In the genomic region with DNA sequence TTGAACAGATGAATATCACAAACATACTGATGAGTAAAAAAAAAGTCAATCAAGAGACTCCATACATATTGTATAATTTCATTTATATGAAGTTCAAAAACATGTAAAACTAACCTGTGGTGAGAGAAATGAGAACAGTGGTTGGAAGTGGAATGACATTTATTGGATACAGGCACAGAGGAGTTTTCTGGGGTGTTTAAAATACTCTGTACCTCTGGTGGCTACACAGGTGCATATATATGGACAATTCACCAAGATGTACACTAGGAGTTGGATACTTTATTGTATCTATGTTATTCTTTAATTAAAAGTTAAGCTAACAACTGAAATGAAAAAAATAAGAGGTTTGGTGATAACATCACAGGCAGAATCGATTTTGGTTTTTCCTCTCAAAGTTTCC, we compare ENCODE assay signal across 1 cellular context.
TF ChIP-seq lines count a peak whose summit lies in the region.

No MANE protein-coding gene starts in this region.

TF ChIP-seq in SK-N-SH, 30 proteins besides CTCF, POLR2A, EP300 and RAD21 (continued from another document):
- TF ChIP-seq, protein P1, sequence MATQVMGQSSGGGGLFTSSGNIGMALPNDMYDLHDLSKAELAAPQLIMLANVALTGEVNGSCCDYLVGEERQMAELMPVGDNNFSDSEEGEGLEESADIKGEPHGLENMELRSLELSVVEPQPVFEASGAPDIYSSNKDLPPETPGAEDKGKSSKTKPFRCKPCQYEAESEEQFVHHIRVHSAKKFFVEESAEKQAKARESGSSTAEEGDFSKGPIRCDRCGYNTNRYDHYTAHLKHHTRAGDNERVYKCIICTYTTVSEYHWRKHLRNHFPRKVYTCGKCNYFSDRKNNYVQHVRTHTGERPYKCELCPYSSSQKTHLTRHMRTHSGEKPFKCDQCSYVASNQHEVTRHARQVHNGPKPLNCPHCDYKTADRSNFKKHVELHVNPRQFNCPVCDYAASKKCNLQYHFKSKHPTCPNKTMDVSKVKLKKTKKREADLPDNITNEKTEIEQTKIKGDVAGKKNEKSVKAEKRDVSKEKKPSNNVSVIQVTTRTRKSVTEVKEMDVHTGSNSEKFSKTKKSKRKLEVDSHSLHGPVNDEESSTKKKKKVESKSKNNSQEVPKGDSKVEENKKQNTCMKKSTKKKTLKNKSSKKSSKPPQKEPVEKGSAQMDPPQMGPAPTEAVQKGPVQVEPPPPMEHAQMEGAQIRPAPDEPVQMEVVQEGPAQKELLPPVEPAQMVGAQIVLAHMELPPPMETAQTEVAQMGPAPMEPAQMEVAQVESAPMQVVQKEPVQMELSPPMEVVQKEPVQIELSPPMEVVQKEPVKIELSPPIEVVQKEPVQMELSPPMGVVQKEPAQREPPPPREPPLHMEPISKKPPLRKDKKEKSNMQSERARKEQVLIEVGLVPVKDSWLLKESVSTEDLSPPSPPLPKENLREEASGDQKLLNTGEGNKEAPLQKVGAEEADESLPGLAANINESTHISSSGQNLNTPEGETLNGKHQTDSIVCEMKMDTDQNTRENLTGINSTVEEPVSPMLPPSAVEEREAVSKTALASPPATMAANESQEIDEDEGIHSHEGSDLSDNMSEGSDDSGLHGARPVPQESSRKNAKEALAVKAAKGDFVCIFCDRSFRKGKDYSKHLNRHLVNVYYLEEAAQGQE (IDR thresholded peaks at IDR 0.05; ENCODE audit: low read depth, low read length) = no peak
- TF ChIP-seq SIN3A (IDR thresholded peaks at IDR 0.05; ENCODE audit: borderline replicate concordance, low read depth, low read length) (no peak), MEF2A (IDR thresholded peaks at IDR 0.05; ENCODE audit: borderline replicate concordance, low read depth) (no peak), GATA2 (CRISPR knock-in tag; IDR thresholded peaks at IDR 0.05) (no peak), GABPA (IDR thresholded peaks at IDR 0.05; ENCODE audit: low read depth) (no peak)
